In genomic region chr1:150560986-150561829, GRCh38 we compare ENCODE assay signal across 1 cellular context.
TF ChIP-seq lines count a peak whose summit lies in the region.

No MANE protein-coding gene starts in this region.

TF ChIP-seq in SK-N-SH, 30 proteins besides CTCF, POLR2A, EP300 and RAD21:
- TF ChIP-seq JUND (IDR thresholded peaks at IDR 0.05): peak; percentile 68; the same call in 1 of the 2 replicates
- peak; percentile 63 for TF ChIP-seq SMC3 (IDR thresholded peaks at IDR 0.05; ENCODE audit: low read depth, low read length)
- TF ChIP-seq POLR2AphosphoS5 (IDR thresholded peaks at IDR 0.05; ENCODE audit: low read depth, low read length): peak; percentile 89
- peak; percentile 49; the same call in 1 of the 2 replicates for TF ChIP-seq NRF1 (IDR thresholded peaks at IDR 0.05; ENCODE audit: low read depth, low read length)
- no peak for TF ChIP-seq GATA2 (CRISPR knock-in tag; IDR thresholded peaks at IDR 0.05)
- TF ChIP-seq ELF1 (IDR thresholded peaks at IDR 0.05): peak; percentile 4; the same call in 1 of the 2 replicates
- peak; percentile 33; the same call in 1 of the 2 replicates for TF ChIP-seq MAX (IDR thresholded peaks at IDR 0.05; ENCODE audit: low read depth)
- peak; percentile 89 for TF ChIP-seq NFIC (IDR thresholded peaks at IDR 0.05; ENCODE audit: borderline replicate concordance)
- TF ChIP-seq TEAD4 (IDR thresholded peaks at IDR 0.05; ENCODE audit: borderline replicate concordance, insufficient read depth): peak; percentile 88
- peak; percentile 44; the same call in 1 of the 2 replicates for TF ChIP-seq PBX3 (IDR thresholded peaks at IDR 0.05)
- TF ChIP-seq FOXM1 (IDR thresholded peaks at IDR 0.05; ENCODE audit: low read depth): no peak
- TF ChIP-seq RCOR1 (IDR thresholded peaks at IDR 0.05; ENCODE audit: low read length): no peak
- TF ChIP-seq USF2 (IDR thresholded peaks at IDR 0.05; ENCODE audit: borderline replicate concordance, low read depth, low read length): no peak
- peak; percentile 79 for TF ChIP-seq FOSL2 (IDR thresholded peaks at IDR 0.05; ENCODE audit: borderline replicate concordance, low read depth)
- TF ChIP-seq RXRA (IDR thresholded peaks at IDR 0.05; ENCODE audit: borderline replicate concordance, low read depth): no peak
- TF ChIP-seq TAF1 (IDR thresholded peaks at IDR 0.05; ENCODE audit: borderline replicate concordance, low read depth, low read length): peak; percentile 75
- peak; percentile 15; the same call in 1 of the 2 replicates for TF ChIP-seq MXI1 (IDR thresholded peaks at IDR 0.05; ENCODE audit: low read depth, low read length)
- no peak for TF ChIP-seq TCF12 (IDR thresholded peaks at IDR 0.05)
